1 cellular context compared by ENCODE assay signal in genomic region chr11:88353835-88354496, GRCh38.
TF ChIP-seq lines count a peak whose summit lies in the region.

No MANE protein-coding gene starts in this region.

TF ChIP-seq in GM12878, 131 proteins besides CTCF, POLR2A, EP300 and RAD21 (continued from another document and continues in another):
- TF ChIP-seq ZBTB40 (IDR thresholded peaks at IDR 0.05; ENCODE audit: borderline replicate concordance): no peak
- peak; percentile 72 for TF ChIP-seq ATF7 (IDR thresholded peaks at IDR 0.05; ENCODE audit: low read depth)
- no peak for TF ChIP-seq HDAC6 (IDR thresholded peaks at IDR 0.05; ENCODE audit: unreplicated experiment)
- TF ChIP-seq SMAD5 (IDR thresholded peaks at IDR 0.05; ENCODE audit: low read depth): no peak
- TF ChIP-seq ZNF24 (IDR thresholded peaks at IDR 0.05): peak; percentile 69; the same call in 1 of the 2 replicates
- TF ChIP-seq TARDBP (IDR thresholded peaks at IDR 0.05; ENCODE audit: borderline replicate concordance): no peak
- peak; percentile 89 for TF ChIP-seq BCL11A (IDR thresholded peaks at IDR 0.05; ENCODE audit: low read depth, low read length)
- peak; percentile 84 to 87 for TF ChIP-seq BHLHE40 (IDR thresholded peaks at IDR 0.05; ENCODE audit: borderline replicate concordance in 1 of 2, low read depth in 2 of 2, low read length in 1 of 2)
- peak; percentile 22 for TF ChIP-seq SKIL (IDR thresholded peaks at IDR 0.05; ENCODE audit: low read depth, poor library complexity, severe bottlenecking)
- no peak for TF ChIP-seq ESRRA (IDR thresholded peaks at IDR 0.05; ENCODE audit: low read length)
- no peak for TF ChIP-seq ZNF274 (IDR thresholded peaks at IDR 0.05; ENCODE audit: insufficient read depth, insufficient read length)
- peak; percentile 40; the same call in 1 of the 2 replicates for TF ChIP-seq ZNF384 (IDR thresholded peaks at IDR 0.05; ENCODE audit: borderline replicate concordance, low read depth, low read length)
- no peak; a peak in 1 of 4 replicates for TF ChIP-seq CEBPB (IDR thresholded peaks at IDR 0.05; ENCODE audit: borderline replicate concordance in 1 of 2, low read depth in 2 of 2, low read length in 2 of 2)
- 0 out of 2 replicates have a peak, but pooled peaks have one; percentile 36 for TF ChIP-seq CHD1 (IDR thresholded peaks at IDR 0.05; ENCODE audit: low read depth, low read length)
- no peak for TF ChIP-seq STAT3 (IDR thresholded peaks at IDR 0.05; ENCODE audit: low read depth, low read length)
- peak; percentile 57 for TF ChIP-seq ATF2 (IDR thresholded peaks at IDR 0.05; ENCODE audit: low read length)
- no peak for TF ChIP-seq EZH2 (IDR thresholded peaks at IDR 0.05; ENCODE audit: borderline replicate concordance, control insufficient read depth, low read depth, low read length)
- TF ChIP-seq MEF2B (IDR thresholded peaks at IDR 0.05; ENCODE audit: partially characterized antibody, poor library complexity, severe bottlenecking): peak; percentile 67
- TF ChIP-seq POLR2AphosphoS5 (IDR thresholded peaks at IDR 0.05; ENCODE audit: low read length): no peak
- peak; percentile 61; the same call in 1 of the 2 replicates for TF ChIP-seq GATAD2B (conservative IDR thresholded peaks at IDR 0.05; ENCODE audit: low read depth)
- TF ChIP-seq SREBF2 (IDR thresholded peaks at IDR 0.05; ENCODE audit: low read length): no peak
- 0 out of 2 replicates have a peak, but pooled peaks have one; percentile 19 for TF ChIP-seq MTA3 (IDR thresholded peaks at IDR 0.05; ENCODE audit: borderline replicate concordance, low read length)
- no peak for TF ChIP-seq CHD4 (IDR thresholded peaks at IDR 0.05)
- peak; percentile 84 for TF ChIP-seq NFIC (IDR thresholded peaks at IDR 0.05; ENCODE audit: low read depth, low read length)
- TF ChIP-seq CHD2 (IDR thresholded peaks at IDR 0.05; ENCODE audit: borderline replicate concordance, low read depth, low read length): 0 out of 2 replicates have a peak, but pooled peaks have one; percentile 40
- TF ChIP-seq HDGF (IDR thresholded peaks at IDR 0.05): no peak
- TF ChIP-seq EGR1 (IDR thresholded peaks at IDR 0.05; ENCODE audit: borderline replicate concordance in 1 of 2, low read depth in 2 of 2, low read length in 2 of 2): no peak
- peak; percentile 60; the same call in 1 of the 2 replicates for TF ChIP-seq IRF4 (IDR thresholded peaks at IDR 0.05; ENCODE audit: low read depth, low read length)
- no peak for TF ChIP-seq FOS (IDR thresholded peaks at IDR 0.05; ENCODE audit: borderline replicate concordance, extremely low read depth, insufficient read length)
- TF ChIP-seq ZBTB4 (CRISPR knock-in tag; IDR thresholded peaks at IDR 0.05): no peak
- TF ChIP-seq HSF1 (IDR thresholded peaks at IDR 0.05; ENCODE audit: low read depth, low read length): no peak
- peak; percentile 84 for TF ChIP-seq JUND (IDR thresholded peaks at IDR 0.05; ENCODE audit: low read depth, low read length)
- no peak for TF ChIP-seq KAT2A (conservative IDR thresholded peaks at IDR 0.05; ENCODE audit: control insufficient read depth, low read depth, low read length)
- TF ChIP-seq SMARCA5 (IDR thresholded peaks at IDR 0.05): no peak
- TF ChIP-seq HDAC2 (IDR thresholded peaks at IDR 0.05): no peak
- TF ChIP-seq DPF2 (IDR thresholded peaks at IDR 0.05): peak; percentile 86
- TF ChIP-seq IRF5 (IDR thresholded peaks at IDR 0.05; ENCODE audit: borderline replicate concordance): no peak
- TF ChIP-seq NR2C1 (IDR thresholded peaks at IDR 0.05): no peak
- 0 out of 2 replicates have a peak, but pooled peaks have one; percentile 11 for TF ChIP-seq CBX5 (IDR thresholded peaks at IDR 0.05; ENCODE audit: low read depth)
- no peak for TF ChIP-seq NRF1 (conservative IDR thresholded peaks at IDR 0.05; ENCODE audit: low read depth, low read length)
- TF ChIP-seq RUNX3 (IDR thresholded peaks at IDR 0.05; ENCODE audit: low read length): peak; percentile 57
- TF ChIP-seq SREBF1 (IDR thresholded peaks at IDR 0.05; ENCODE audit: low read length): 0 out of 2 replicates have a peak, but pooled peaks have one; percentile 30
- TF ChIP-seq RAD51 (IDR thresholded peaks at IDR 0.05): peak; percentile 79
- TF ChIP-seq FOXM1 (IDR thresholded peaks at IDR 0.05; ENCODE audit: low read depth, low read length): peak; percentile 50; the same call in 1 of the 2 replicates
- peak; percentile 29 for TF ChIP-seq IKZF1 (conservative IDR thresholded peaks at IDR 0.05)
- no peak for TF ChIP-seq USF1 (IDR thresholded peaks at IDR 0.05; ENCODE audit: borderline replicate concordance, extremely low read length, insufficient read depth, low read depth, low read length)
- TF ChIP-seq EED (IDR thresholded peaks at IDR 0.05; ENCODE audit: low read depth): 0 out of 2 replicates have a peak, but pooled peaks have one; percentile 20
- 0 out of 2 replicates have a peak, but pooled peaks have one; percentile 13 for TF ChIP-seq TBL1XR1 (IDR thresholded peaks at IDR 0.05; ENCODE audit: low read depth, low read length)
- peak; percentile 80; the same call in 1 of the 2 replicates for TF ChIP-seq RELB (IDR thresholded peaks at IDR 0.05; ENCODE audit: low read depth)
- TF ChIP-seq SIX5 (IDR thresholded peaks at IDR 0.05; ENCODE audit: low read depth, low read length, severe bottlenecking): no peak
- no peak for TF ChIP-seq TAF1 (IDR thresholded peaks at IDR 0.05; ENCODE audit: borderline replicate concordance, low read depth, low read length)
- no peak; the same call in none of the 2 replicates for TF ChIP-seq CREM (IDR thresholded peaks at IDR 0.05; ENCODE audit: low read depth)
- peak; percentile 93 for TF ChIP-seq ZNF217 (IDR thresholded peaks at IDR 0.05)
